Comparison of ENCODE assay signal across 10 cellular contexts in genomic region chr5:126519637-126520592, GRCh38.
DNase-seq lines count a peak whose midpoint lies in the region; TF ChIP-seq lines count a peak whose summit lies in the region.
"Had no signal": no experiment of that assay in that cellular context is flagged by ENCODE, and none has a peak within 500 bp of the region (broad histone marks: within the 10 kb centered on the region; RNA-seq: fewer than 3 reads in every experiment).

No MANE protein-coding gene starts in this region.

- in situ Hi-C loops in GM13976 (cut with MboI; ENCODE audit: low sequenced_read_pairs, unreplicated experiment), result no loop called here

- H3K27me3 Mint-ChIP-seq in type B pancreatic cell, result no peaks in the 10 kb centered on the region

- H3K9me3 Mint-ChIP-seq in type B pancreatic cell, result no peaks in the 10 kb centered on the region

- DNase-seq in DMS53 (lab: John Stamatoyannopoulos, UW), result peak; percentile 9
- DNase-seq in DMS53 treated with DMSO at 0.1 percent for 48 hours (lab: John Stamatoyannopoulos, UW; ENCODE audit: unreplicated experiment), result no peak
- DNase-seq in dorsolateral prefrontal cortex, result peak in 9 of 10 donors; percentile 15 to 68 (median 53)
- peak; percentile 14 for DNase-seq in mucosa of gallbladder (ENCODE audit: low spot score)
- no peak for DNase-seq in type B pancreatic cell (ENCODE audit: extremely low spot score, unreplicated experiment)
- no peak for DNase-seq in hepatic stellate cell (ENCODE audit: low spot score)
- no peak for DNase-seq in SHP77 treated with DMSO at 0.1 percent for 48 hours (lab: John Stamatoyannopoulos, UW)
- no peak for DNase-seq in GM13976 (ENCODE audit: low spot score)
- DNase-seq: activated CD8-positive, alpha-beta memory T cell treated with anti-CD3 and anti-CD28 coated beads, Interleukin-2, amount 50 U/mL, for 4 hours; NCI-H446 treated with DMSO at 0.1 percent for 48 hours had no signal

- H3K27ac Mint-ChIP-seq in type B pancreatic cell, result peak overlapping the region; percentile 75

- H3K4me3 Mint-ChIP-seq in type B pancreatic cell, result peak overlapping the region; percentile 69

- intact Hi-C loops in dorsolateral prefrontal cortex (cut with DNase I), result no loop called here

- H3K27me3 ChIP-seq in dorsolateral prefrontal cortex, result no peaks in the 10 kb centered on the region

- H3K27ac ChIP-seq in dorsolateral prefrontal cortex, result peak overlapping the region; percentile 26 to 96 (median 83)

- no peak for TF ChIP-seq CTCF in dorsolateral prefrontal cortex (IDR thresholded peaks at IDR 0.05 in 54 of 56, conservative IDR thresholded peaks at IDR 0.05 in 2 of 56; ENCODE audit: low read depth in 1 of 56, partially characterized antibody in 56 of 56)
- TF ChIP-seq CTCF in type B pancreatic cell (conservative IDR thresholded peaks at IDR 0.05), result no peak
- TF ChIP-seq CTCF in GM13976 (IDR thresholded peaks at IDR 0.05; ENCODE audit: borderline replicate concordance, control extremely low read depth, extremely low read depth, insufficient read depth, missing control alignments), result no peak

- peaks cover 35% of the 10 kb centered on the region for H3K4me1 Mint-ChIP-seq in type B pancreatic cell (ENCODE audit: unreplicated experiment)

- peak overlapping the region in 21 of 59 donors; percentile 1 to 41 (median 19) for H3K4me3 ChIP-seq in dorsolateral prefrontal cortex

- no peaks in the 10 kb centered on the region for H3K36me3 Mint-ChIP-seq in type B pancreatic cell

Comparison
In these comparisons a context has a peak if more than half of its experiments do, and no peak if none do; other contexts are left out.
1. DNase-seq: peak in DMS53 (single experiment), dorsolateral prefrontal cortex (9 of 10) and mucosa of gallbladder (single experiment); none in DMS53 treated with DMSO at 0.1 percent for 48 hours (single experiment), type B pancreatic cell (single experiment), hepatic stellate cell (single experiment), SHP77 treated with DMSO at 0.1 percent for 48 hours (single experiment) and GM13976 (single experiment).